22 cellular contexts compared by ENCODE assay signal in the genomic region with DNA sequence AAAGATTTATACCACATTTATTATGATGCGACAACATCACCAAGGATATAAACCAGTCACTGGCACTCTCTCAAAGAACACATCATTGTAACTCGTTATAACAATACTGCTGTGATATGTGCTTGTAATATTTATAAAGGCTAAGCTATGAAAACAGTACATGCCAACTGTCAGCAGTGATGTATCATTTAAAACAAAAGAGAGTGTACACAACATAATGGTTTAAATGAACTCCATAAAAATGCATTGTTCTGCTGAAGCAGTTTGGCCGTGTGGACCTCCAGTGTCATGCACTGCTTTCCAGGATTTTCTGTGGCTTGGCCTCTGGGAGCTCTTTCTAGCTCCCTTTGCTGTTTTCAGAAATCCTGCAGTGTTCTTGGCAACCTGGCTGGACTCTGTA.
DNase-seq lines count a peak whose midpoint lies in the region; ATAC-seq and TF ChIP-seq lines count a peak whose summit lies in the region.
"Had no signal": no experiment of that assay in that cellular context is flagged by ENCODE, and none has a peak within 500 bp of the region (broad histone marks: within the 10 kb centered on the region; RNA-seq: fewer than 3 reads in every experiment).

No MANE protein-coding gene starts in this region.

- no peak for TF ChIP-seq CTCF in astrocyte of the spinal cord (IDR thresholded peaks at IDR 0.05; ENCODE audit: low read depth, low read length)
- TF ChIP-seq CTCF in glutamatergic neuron (IDR thresholded peaks at IDR 0.05; ENCODE audit: partially characterized antibody, unreplicated experiment) = no peak

- in situ Hi-C loops in astrocyte of the spinal cord (cut with HindIII; ENCODE audit: low sequenced_read_pairs) = no loop called here

- no peaks in the 10 kb centered on the region for H3K9me3 Mint-ChIP-seq in glutamatergic neuron (ENCODE audit: unreplicated experiment)
- H3K9me3 Mint-ChIP-seq: stimulated activated memory B cell treated with anti-CD40 and anti-IgM and Interleukin-4, amounts not matched to agents 10 μg/mL and 1 μg/mL and 100 μg/mL, for 72 hours had no signal

- H3K36me3 Mint-ChIP-seq in glutamatergic neuron (ENCODE audit: unreplicated experiment) = no peaks in the 10 kb centered on the region
- H3K36me3 Mint-ChIP-seq: stimulated activated memory B cell treated with anti-CD40 and anti-IgM and Interleukin-4, amounts not matched to agents 10 μg/mL and 1 μg/mL and 100 μg/mL, for 72 hours had no signal

- no peak for ATAC-seq in GM19324 (IDR thresholded peaks at IDR 0.05; ENCODE audit: low FRiP score, unreplicated experiment)
- ATAC-seq: right lobe of liver; stimulated activated memory B cell treated with anti-CD40 and anti-IgM and Interleukin-4, amounts not matched to agents 10 μg/mL and 1 μg/mL and 100 μg/mL, for 72 hours had no signal

- H3K4me3 ChIP-seq in astrocyte of the spinal cord (ENCODE audit: low read depth, low read length) = no peak overlapping the region
- H3K4me3 ChIP-seq: esophagus squamous epithelium, HAP-1, right lobe of liver, thyroid gland had no signal

- peaks cover 2% of the 10 kb centered on the region for H3K27me3 Mint-ChIP-seq in glutamatergic neuron (ENCODE audit: unreplicated experiment)

- H3K4me1 Mint-ChIP-seq in glutamatergic neuron (ENCODE audit: low read depth, unreplicated experiment) = no peaks in the 10 kb centered on the region
- H3K4me1 Mint-ChIP-seq: stimulated activated memory B cell treated with anti-CD40 and anti-IgM and Interleukin-4, amounts not matched to agents 10 μg/mL and 1 μg/mL and 100 μg/mL, for 72 hours had no signal

- no peak overlapping the region for H3K4me3 Mint-ChIP-seq in glutamatergic neuron (ENCODE audit: unreplicated experiment)
- H3K4me3 Mint-ChIP-seq: stimulated activated memory B cell treated with anti-CD40 and anti-IgM and Interleukin-4, amounts not matched to agents 10 μg/mL and 1 μg/mL and 100 μg/mL, for 72 hours had no signal

- H3K27ac Mint-ChIP-seq in glutamatergic neuron (ENCODE audit: unreplicated experiment) = no peak overlapping the region
- H3K27ac Mint-ChIP-seq: stimulated activated memory B cell treated with anti-CD40 and anti-IgM and Interleukin-4, amounts not matched to agents 10 μg/mL and 1 μg/mL and 100 μg/mL, for 72 hours had no signal

- DNase-seq in DMS79 treated with DMSO at 0.1 percent for 48 hours (lab: John Stamatoyannopoulos, UW) (peak; percentile 36), LHCN-M2 (ENCODE audit: low read depth) (peak; percentile 24), astrocyte of the spinal cord (ENCODE audit: low read depth, low spot score) (peak; percentile 69), medulla oblongata (ENCODE audit: extremely low spot score) (peak; percentile 47), glutamatergic neuron (no peak)
- no peak for DNase-seq in activated CD4-positive, alpha-beta T cell treated with anti-CD3 and anti-CD28 coated beads, Interleukin-2, amount 50 U/mL, for 1 hour
- DNase-seq: activated gamma-delta T cell treated with Interleukin-2 at 50 U/mL for 16 hours; central memory CD4-positive, alpha-beta T cell; effector CD8-positive, alpha-beta T cell; EL; esophagus squamous epithelium; mammary epithelial cell; NCI-H1694 treated with DMSO at 0.1 percent for 48 hours; NCI-H526; OCI-M1; right lobe of liver; SHP77; T-helper 1 cell; thyroid gland had no signal

Comparison
In these comparisons a context has a peak if more than half of its experiments do, and no peak if none do; other contexts are left out.
1. DNase-seq: peak in DMS79 treated with DMSO at 0.1 percent for 48 hours (single experiment), LHCN-M2 (single experiment), astrocyte of the spinal cord (single experiment) and medulla oblongata (single experiment); none in activated CD4-positive, alpha-beta T cell treated with anti-CD3 and anti-CD28 coated beads, Interleukin-2, amount 50 U/mL, for 1 hour (single experiment) and glutamatergic neuron (single experiment).